ENCODE assay signal across 7 cellular contexts in genomic region chr3:36993326-36994283, GRCh38. TPM values are rescaled to one million over a fixed set of nuclear protein-coding genes. Genes with fewer than 3 reads are reported as not detected.
A peak's percentile ranks its signal among the peaks of the same experiment; 100 is the strongest.
DNase-seq lines count a peak whose midpoint lies in the region; ATAC-seq lines count a peak whose summit lies in the region.

Gene MLH1 (plus strand): TSS chr3:36993518. CDS start chr3:36993548, 30 bp downstream.

- DNase-seq in T-helper 2 cell treated with Interferon-gamma antibody and Interleukin-4, amounts not matched to agents 5 μg/mL and 100 μg/mL, for 36 hours (ENCODE audit: low spot score) = peak; percentile 92
- DNase-seq in cerebellum (ENCODE audit: low spot score) = peak; percentile 89
- peak; percentile 96 to 98 for DNase-seq in stimulated activated CD4-positive, alpha-beta T cell treated with anti-CD3 and anti-CD28 coated beads, Interleukin-2, amount 100 ng/mL, for 24 hours
- no peak for DNase-seq in NCI-H1417 treated with DMSO at 0.1 percent for 48 hours (lab: John Stamatoyannopoulos, UW)

- H3K4me1 Mint-ChIP-seq in T-helper 2 cell treated with Interferon-gamma antibody and Interleukin-4, amounts not matched to agents 5 μg/mL and 100 μg/mL, for 36 hours (ENCODE audit: low read depth) = peaks cover 37% of the 10 kb centered on the region

- ATAC-seq in GM18907 (IDR thresholded peaks at IDR 0.05; ENCODE audit: unreplicated experiment) (peak; percentile 95), HG03108 (IDR thresholded peaks at IDR 0.05; ENCODE audit: unreplicated experiment) (peak; percentile 92)

- H3K27me3 Mint-ChIP-seq in T-helper 2 cell treated with Interferon-gamma antibody and Interleukin-4, amounts not matched to agents 5 μg/mL and 100 μg/mL, for 36 hours (ENCODE audit: low read depth) = no peaks in the 10 kb centered on the region

- H3K36me3 Mint-ChIP-seq in T-helper 2 cell treated with Interferon-gamma antibody and Interleukin-4, amounts not matched to agents 5 μg/mL and 100 μg/mL, for 36 hours (ENCODE audit: low read depth) = peaks cover 50% of the 10 kb centered on the region

- H3K27ac Mint-ChIP-seq in T-helper 2 cell treated with Interferon-gamma antibody and Interleukin-4, amounts not matched to agents 5 μg/mL and 100 μg/mL, for 36 hours = no peak within 1 kb of the TSS

- peak within 1 kb of the TSS; percentile 100 for H3K27ac ChIP-seq in layer of hippocampus (ENCODE audit: low read depth, low read length)

- no peak within 1 kb of the TSS for H3K4me3 Mint-ChIP-seq in T-helper 2 cell treated with Interferon-gamma antibody and Interleukin-4, amounts not matched to agents 5 μg/mL and 100 μg/mL, for 36 hours

- H3K27me3 ChIP-seq in layer of hippocampus (ENCODE audit: control insufficient read depth, insufficient read depth, low read length) = no peaks in the 10 kb centered on the region

- no peaks in the 10 kb centered on the region for H3K9me3 Mint-ChIP-seq in T-helper 2 cell treated with Interferon-gamma antibody and Interleukin-4, amounts not matched to agents 5 μg/mL and 100 μg/mL, for 36 hours

RNA-seq across cellular contexts. Expression of gene MLH1, which starts in this region (rescaled TPM):
- total RNA-seq in cerebellum = 44.9 TPM
